8 cellular contexts compared by ENCODE assay signal in the genomic region with DNA sequence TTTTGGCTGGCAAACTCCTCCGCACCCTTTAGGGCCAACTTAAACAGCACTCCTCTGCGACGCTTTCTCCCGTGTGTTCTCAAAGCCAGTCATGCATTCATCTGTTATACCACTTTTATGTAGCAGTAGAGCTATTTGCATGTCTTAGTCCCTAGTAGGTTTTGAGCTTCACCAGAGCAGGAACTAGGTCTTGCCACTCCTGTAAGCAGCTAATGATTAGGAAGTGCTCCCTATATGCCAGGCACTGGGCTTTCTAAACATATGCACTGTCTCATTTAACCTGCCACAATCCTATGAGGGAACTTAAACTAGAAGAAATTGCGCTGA.
DNase-seq lines count a peak whose midpoint lies in the region; ATAC-seq, FAIRE-seq and TF ChIP-seq lines count a peak whose summit lies in the region.

No MANE protein-coding gene starts in this region.

- POLR2A ChIA-PET in A673 (lab: Charles Lee; ENCODE audit: low non-redundant PET), result no interaction called here

- no peaks in the 10 kb centered on the region for H3K36me3 ChIP-seq in right lobe of liver
- H3K36me3 ChIP-seq in A673 (ENCODE audit: insufficient read depth, low read length, poor library complexity, severe bottlenecking), result no peaks in the 10 kb centered on the region

- CTCF ChIA-PET in A673 (lab: Charles Lee), result no interaction called here

- no peaks in the 10 kb centered on the region for H3K9me3 ChIP-seq in right lobe of liver
- H3K9me3 ChIP-seq in A673 (ENCODE audit: low read depth, low read length, poor library complexity, severe bottlenecking), result no peaks in the 10 kb centered on the region

- DNase-seq in right lobe of liver, result no peak
- DNase-seq in hippocampal formation (lab: John Stamatoyannopoulos, UW), result no peak
- DNase-seq in HTR-8/SVneo (ENCODE audit: insufficient read length, low spot score), result no peak
- no peak for DNase-seq in superior temporal gyrus (ENCODE audit: extremely low spot score)
- no peak for DNase-seq in A673 (ENCODE audit: low spot score)

- 95% methylated on average over 5 of the region's 5 CpGs for WGBS in right lobe of liver (ENCODE audit: insufficient coverage, low coverage, low lambda C conversion rate, missing lambda C conversion rate)

- peak overlapping the region; percentile 39 to 80 (median 79) for H3K27ac ChIP-seq in right lobe of liver
- H3K27ac ChIP-seq in A673 (ENCODE audit: low read depth, low read length, poor library complexity, severe bottlenecking), result no peak overlapping the region

- TF ChIP-seq CTCF in right lobe of liver (IDR thresholded peaks at IDR 0.05), result no peak
- no peak for TF ChIP-seq CTCF in A673 (conservative IDR thresholded peaks at IDR 0.05; ENCODE audit: low read depth, low read length)

- ATAC-seq in GM18502 (IDR thresholded peaks at IDR 0.05; ENCODE audit: poor library complexity, unreplicated experiment), result peak; percentile 72
- ATAC-seq in GM21526 (IDR thresholded peaks at IDR 0.05; ENCODE audit: low FRiP score, unreplicated experiment), result peak; percentile 83
- peak; percentile 76 for ATAC-seq in HG03439 (IDR thresholded peaks at IDR 0.05; ENCODE audit: unreplicated experiment)
- no peak for ATAC-seq in right lobe of liver

- H3K27me3 ChIP-seq in right lobe of liver (no peaks in the 10 kb centered on the region), A673 (replicated peaks; ENCODE audit: insufficient read depth, low read depth, low read length, poor library complexity) (no peaks in the 10 kb centered on the region)

- peaks cover 0 to 44% (median 21%) of the 10 kb centered on the region in 4 donors for H3K4me1 ChIP-seq in right lobe of liver
- no peaks in the 10 kb centered on the region for H3K4me1 ChIP-seq in A673 (ENCODE audit: insufficient read depth, low read length, poor library complexity, severe bottlenecking)

- no peak for FAIRE-seq in HTR-8/SVneo (lab: Jason Lieb, UNC)

- intact Hi-C loops in right lobe of liver (cut with DNase I), result no loop called here
- intact Hi-C loops in A673 (cut with micrococcal nuclease; ENCODE audit: unreplicated experiment), result no loop called here

- TF ChIP-seq POLR2A in right lobe of liver (IDR thresholded peaks at IDR 0.05), result no peak

- no TSS peak for BruUV-seq in A673 (replicated peaks; lab: Mats Ljungman, UMichigan)

- H3K4me3 ChIP-seq in right lobe of liver, result no peak overlapping the region
- no peak overlapping the region for H3K4me3 ChIP-seq in A673 (ENCODE audit: low read depth, low read length, poor library complexity, severe bottlenecking)

Comparison
In these comparisons a context has a peak if more than half of its experiments do, and no peak if none do; other contexts are left out.
1. ATAC-seq: peak in GM18502 (single experiment), GM21526 (single experiment) and HG03439 (single experiment); none in right lobe of liver (0 of 4).